12 cellular contexts compared by ENCODE assay signal in the genomic region with DNA sequence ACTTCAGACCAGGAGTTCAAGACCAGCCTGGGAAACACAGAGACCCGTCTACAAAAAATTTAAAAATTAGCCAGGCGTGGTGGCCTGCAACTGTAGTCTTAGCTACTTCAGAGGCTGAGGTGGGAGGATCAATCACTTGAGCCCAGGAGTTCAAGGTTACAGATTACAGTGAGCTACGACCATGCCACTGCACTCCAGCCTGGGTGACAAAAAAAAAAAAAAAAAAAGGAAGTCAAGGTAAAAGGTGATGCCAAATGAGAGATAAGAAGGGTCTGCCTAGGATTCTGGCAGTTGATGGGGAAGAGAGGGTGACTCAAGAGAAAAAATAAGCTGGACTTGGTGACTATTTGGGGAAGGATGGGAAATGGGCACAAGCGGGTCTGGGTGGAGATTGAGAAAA. TPM values are rescaled to one million over a fixed set of nuclear protein-coding genes. Genes with fewer than 3 reads are reported as not detected.
DNase-seq lines count a peak whose midpoint lies in the region; ATAC-seq and TF ChIP-seq lines count a peak whose summit lies in the region.
"Had no signal": no experiment of that assay in that cellular context is flagged by ENCODE, and none has a peak within 500 bp of the region (broad histone marks: within the 10 kb centered on the region; RNA-seq: fewer than 3 reads in every experiment).

No MANE protein-coding gene starts in this region.

- peak overlapping the region; percentile 23; the same call in 1 of the 2 replicates for H3K9ac ChIP-seq in HCT116 (ENCODE audit: low read length)

- H3K36me3 ChIP-seq in HCT116 (ENCODE audit: control insufficient read depth in 1 of 2, insufficient read depth in 2 of 2, low read length in 2 of 2) (no peaks in the 10 kb centered on the region), adrenal gland (replicated peaks in 1 of 2) (no peaks in the 10 kb centered on the region), ascending aorta (no peaks in the 10 kb centered on the region)

- H3K9me3 Mint-ChIP-seq in CD14-positive monocyte (peaks cover 0 to 2% (median 0%) of the 10 kb centered on the region in 7 donors), nephron (no peaks in the 10 kb centered on the region)
- H3K9me3 Mint-ChIP-seq: IgD-negative memory B cell had no signal

- no peaks in the 10 kb centered on the region for H4K20me1 ChIP-seq in HCT116 (ENCODE audit: insufficient read depth)

- 70 to 80% (median 71%) methylated on average over 4 of the region's 4 CpGs for WGBS in adrenal gland, 4 donors

- RAD21 ChIA-PET in HCT116 (lab: Charles Lee; ENCODE audit: low non-redundant PET in 1 of 2, low total read pairs in 2 of 2, uncharacterized antibody in 2 of 2, unreplicated experiment in 2 of 2) = interaction anchor here in 1 of 2 experiments (1.0 to 1.8 kb wide), 5 partner anchors 10 to 72 kb away, joined by 3 to 11 read pairs (median 4); a partner anchor contains a TSS

- peak overlapping the region in 1 of 2 experiments; percentile 16; a peak in 1 of 4 replicates for H3K4me3 ChIP-seq in HCT116 (replicated peaks in 1 of 2; ENCODE audit: low read depth in 1 of 2, low read length in 2 of 2)
- no peak overlapping the region for H3K4me3 ChIP-seq in adrenal gland
- H3K4me3 ChIP-seq in ascending aorta = no peak overlapping the region

- H3K9me3 ChIP-seq in HCT116 (ENCODE audit: control insufficient read depth in 1 of 2, insufficient read depth in 1 of 2, low read depth in 1 of 2, low read length in 2 of 2) (no peaks in the 10 kb centered on the region), adrenal gland (replicated peaks in 1 of 3) (no peaks in the 10 kb centered on the region), ascending aorta (no peaks in the 10 kb centered on the region)

- H3K4me2 ChIP-seq in HCT116 (ENCODE audit: low read length) = peak overlapping the region; percentile 55

- ATAC-seq in HCT116 = no peak

- no peak overlapping the region for H2AFZ ChIP-seq in HCT116 (ENCODE audit: low read depth, low read length, poor library complexity, severe bottlenecking)

- TF ChIP-seq POLR2A in HCT116 (IDR thresholded peaks at IDR 0.05; ENCODE audit: borderline replicate concordance, extremely low read depth, insufficient read depth, insufficient read length) (no peak), adrenal gland (IDR thresholded peaks at IDR 0.05) (no peak)

- no peak for DNase-seq in CD14-positive monocyte (ENCODE audit: low spot score)
- DNase-seq in HCT116 (ENCODE audit: low read depth, low spot score) = no peak
- no peak for DNase-seq in adrenal gland
- no peak for DNase-seq in DMS153 (lab: John Stamatoyannopoulos, UW)
- DNase-seq in pons (ENCODE audit: low spot score) = no peak
- DNase-seq in ascending aorta (ENCODE audit: low spot score in 2 of 2) = no peak
- DNase-seq: GF-D8, midbrain, NCI-H1436 treated with DMSO at 0.1 percent for 48 hours, NCI-H524 treated with DMSO at 0.1 percent for 48 hours had no signal

- no peaks in the 10 kb centered on the region for H3K27me3 ChIP-seq in HCT116 (ENCODE audit: insufficient read depth, low read length)
- no peaks in the 10 kb centered on the region for H3K27me3 ChIP-seq in adrenal gland
- H3K27me3 ChIP-seq in ascending aorta = no peaks in the 10 kb centered on the region

- no peak overlapping the region for H3K4me3 Mint-ChIP-seq in CD14-positive monocyte
- peak overlapping the region; percentile 29 to 70 (median 43) for H3K4me3 Mint-ChIP-seq in nephron

- TF ChIP-seq CTCF in CD14-positive monocyte (IDR thresholded peaks at IDR 0.05) (no peak), HCT116 (IDR thresholded peaks at IDR 0.05 in 2 of 3, conservative IDR thresholded peaks at IDR 0.05 in 1 of 3; ENCODE audit: borderline replicate concordance in 1 of 3, insufficient read depth in 1 of 3, low read depth in 2 of 3, low read length in 2 of 3) (no peak), adrenal gland (IDR thresholded peaks at IDR 0.05) (no peak), nephron (IDR thresholded peaks at IDR 0.05; ENCODE audit: unreplicated experiment in 3 of 3) (no peak), ascending aorta (IDR thresholded peaks at IDR 0.05) (no peak)

- CTCF ChIA-PET in HCT116 (lab: Charles Lee) = interaction anchor here (0.7 to 7.2 kb wide), 6 partner anchors 23 to 182 kb away, joined by 3 to 127 read pairs (median 50); a partner anchor contains a TSS

- H3K27ac Mint-ChIP-seq in CD14-positive monocyte (peak overlapping the region in 6 of 7 donors; percentile 43 to 84 (median 62)), nephron (peak overlapping the region; percentile 79 to 94 (median 93))

- H3K27me3 Mint-ChIP-seq in CD14-positive monocyte (ENCODE audit: low read depth in 3 of 3) (no peaks in the 10 kb centered on the region), nephron (ENCODE audit: low read depth) (peaks cover 4% of the 10 kb centered on the region)
- H3K27me3 Mint-ChIP-seq: IgD-negative memory B cell had no signal

- POLR2A ChIA-PET in HCT116 (lab: Charles Lee) = interaction anchor here (0.7 to 2.0 kb wide), 6 partner anchors 8 to 222 kb away, joined by 3 to 10 read pairs (median 4); a partner anchor contains a TSS

- peak overlapping the region; percentile 81 for H3K27ac ChIP-seq in HCT116 (ENCODE audit: low read depth, low read length)
- peak overlapping the region in 3 of 5 donors; percentile 27 to 70 (median 50) for H3K27ac ChIP-seq in adrenal gland
- H3K27ac ChIP-seq in ascending aorta = peak overlapping the region in 1 of 2 donors; percentile 76

- no peaks in the 10 kb centered on the region for H3K9me2 ChIP-seq in HCT116 (ENCODE audit: insufficient read depth)

- intact Hi-C loops in CD14-positive monocyte (cut with micrococcal nuclease) = loop anchor here (5.0 kb wide), 2 partner anchors 35 to 70 kb away; a partner anchor contains a TSS
- intact Hi-C loops in HCT116 (cut with micrococcal nuclease) = loop anchor here (2.0 to 10.0 kb wide), 4 partner anchors 31 to 447 kb away; a partner anchor contains a TSS
- intact Hi-C loops in adrenal gland (cut with DNase I) = loop anchor here (5.0 to 10.0 kb wide), 2 partner anchors 35 to 137 kb away; a partner anchor contains a TSS
- intact Hi-C loops in ascending aorta (cut with DNase I) = loop anchor here (1.0 to 10.0 kb wide), 3 partner anchors 147 to 387 kb away; a partner anchor contains a TSS

- H3K4me1 Mint-ChIP-seq in CD14-positive monocyte = peaks cover 51% of the 10 kb centered on the region
- H3K4me1 Mint-ChIP-seq in nephron = peaks cover 73% of the 10 kb centered on the region

- H3K79me2 ChIP-seq in HCT116 (ENCODE audit: insufficient read depth, low read length) = peaks cover 24% of the 10 kb centered on the region; the same call in 1 of the 2 replicates

- BruUV-seq in HCT116 (replicated peaks; lab: Mats Ljungman, UMichigan) = no TSS peak

- peaks cover 79 to 93% of the 10 kb centered on the region in 2 experiments for H3K4me1 ChIP-seq in HCT116 (ENCODE audit: control insufficient read depth in 1 of 2, insufficient read depth in 2 of 2, low read length in 2 of 2)
- peaks cover 17 to 64% of the 10 kb centered on the region in 2 donors for H3K4me1 ChIP-seq in adrenal gland (replicated peaks in 1 of 2)
- peaks cover 0 to 16% of the 10 kb centered on the region in 2 donors for H3K4me1 ChIP-seq in ascending aorta

- no peak for TF ChIP-seq RAD21 in HCT116 (IDR thresholded peaks at IDR 0.05; ENCODE audit: low read depth)

- H3K36me3 Mint-ChIP-seq in CD14-positive monocyte (peaks cover 4 to 9% of the 10 kb centered on the region in 2 donors), nephron (ENCODE audit: low read depth) (no peaks in the 10 kb centered on the region)
- H3K36me3 Mint-ChIP-seq: IgD-negative memory B cell had no signal

TF ChIP-seq in HCT116, 20 proteins besides CTCF, POLR2A, EP300 and RAD21 (continues in another document):
- TF ChIP-seq SP1 (IDR thresholded peaks at IDR 0.05; ENCODE audit: low read depth) (no peak), FOSL1 (IDR thresholded peaks at IDR 0.05; ENCODE audit: low read depth) (no peak), SRF (IDR thresholded peaks at IDR 0.05; ENCODE audit: low read depth) (no peak), ZNF274 (IDR thresholded peaks at IDR 0.05; ENCODE audit: low read depth, low read length) (no peak), ZFX (IDR thresholded peaks at IDR 0.05) (no peak), EGR1 (IDR thresholded peaks at IDR 0.05; ENCODE audit: low read depth) (no peak), ELF1 (IDR thresholded peaks at IDR 0.05; ENCODE audit: borderline replicate concordance, low read depth) (no peak), EZH2 (IDR thresholded peaks at IDR 0.05) (no peak), JUND (IDR thresholded peaks at IDR 0.05) (no peak), YY1 (IDR thresholded peaks at IDR 0.05; ENCODE audit: extremely low read depth, insufficient replicate concordance, low read depth, low read length) (no peak)
- TF ChIP-seq, protein P1, sequence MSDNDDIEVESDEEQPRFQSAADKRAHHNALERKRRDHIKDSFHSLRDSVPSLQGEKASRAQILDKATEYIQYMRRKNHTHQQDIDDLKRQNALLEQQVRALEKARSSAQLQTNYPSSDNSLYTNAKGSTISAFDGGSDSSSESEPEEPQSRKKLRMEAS (IDR thresholded peaks at IDR 0.05) = no peak

RNA-seq across cellular contexts. Expression of a gene that starts 32.5 kb away (rescaled TPM):
- 10 to 100 TPM in 1 of 2 donors, 1 to 10 TPM in 1; 6.3 to 11.0 TPM for polyA plus RNA-seq in CD14-positive monocyte
- total RNA-seq in HCT116 (2021; ENCODE audit: unreplicated experiment) = 37.2 TPM
- 33.8 and 36.0 TPM in 2 replicates for polyA plus RNA-seq in HCT116 (2012)
- total RNA-seq in adrenal gland = 10 to 100 TPM; 27.0 to 59.0 (median 40.9) TPM
- 10 to 100 TPM; 24.7 to 95.6 (median 42.3) TPM for polyA plus RNA-seq in adrenal gland
- 185 TPM for total RNA-seq in ascending aorta

Comparison
In these comparisons a context has a peak if more than half of its experiments do, and no peak if none do; other contexts are left out.
1. H3K4me3 Mint-ChIP-seq: peak in nephron (3 of 3); none in CD14-positive monocyte (0 of 2).